Comparison of ENCODE assay signal across 11 cellular contexts in the genomic region with DNA sequence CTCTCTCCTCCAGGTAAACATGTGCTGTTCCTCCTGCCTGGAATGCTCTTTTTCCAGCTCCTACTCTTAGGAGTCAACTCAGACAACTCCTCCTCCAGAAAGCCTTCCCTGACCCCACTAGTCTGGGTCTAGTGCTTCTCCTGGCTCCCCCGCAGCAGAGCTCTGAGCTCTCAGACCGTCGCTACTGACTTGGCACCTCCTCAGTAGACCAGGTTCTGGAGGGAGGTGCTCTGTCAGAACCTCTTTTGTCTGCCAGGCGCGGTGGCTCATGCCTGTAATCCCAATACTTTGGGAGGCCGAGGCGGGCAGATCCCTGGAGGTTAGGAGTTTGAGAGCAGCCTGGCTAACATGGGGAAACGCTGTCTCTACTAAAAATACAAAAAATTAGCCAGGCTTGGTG. TPM values are rescaled to one million over a fixed set of nuclear protein-coding genes. Genes with fewer than 3 reads are reported as not detected.
DNase-seq lines count a peak whose midpoint lies in the region; ATAC-seq and TF ChIP-seq lines count a peak whose summit lies in the region.
"Had no signal": no experiment of that assay in that cellular context is flagged by ENCODE, and none has a peak within 500 bp of the region (broad histone marks: within the 10 kb centered on the region; RNA-seq: fewer than 3 reads in every experiment).

No MANE protein-coding gene starts in this region.

- DNase-seq in activated CD4-positive, alpha-beta memory T cell treated with anti-CD3 and anti-CD28 coated beads, Interleukin-2, amount 10 ng/mL, durations not matched to agents 7 days and 5 days, result no peak
- no peak for DNase-seq in activated CD4-positive, alpha-beta memory T cell treated with anti-CD3 and anti-CD28 coated beads for 36 hours
- DNase-seq in lower lobe of right lung (no peak), hypothalamus (lab: John Stamatoyannopoulos, UW) (no peak), cortex of kidney (lab: John Stamatoyannopoulos, UW) (no peak)
- DNase-seq: ACHN, NCI-H226 had no signal

- H3K27me3 ChIP-seq in lower lobe of right lung (ENCODE audit: low read depth) (no peaks in the 10 kb centered on the region), subcutaneous abdominal adipose tissue (ENCODE audit: control insufficient read depth in 5 of 5, insufficient read depth in 4 of 5, low read length in 5 of 5) (no peaks in the 10 kb centered on the region)

- no peaks in the 10 kb centered on the region for H3K9me3 ChIP-seq in lower lobe of right lung
- H3K9me3 ChIP-seq in subcutaneous abdominal adipose tissue (ENCODE audit: control insufficient read depth in 5 of 5, low read length in 5 of 5), result no peaks in the 10 kb centered on the region

- H3K4me3 ChIP-seq in lower lobe of right lung, result peak overlapping the region; percentile 18
- H3K4me3 ChIP-seq in subcutaneous abdominal adipose tissue (ENCODE audit: low read depth in 1 of 5, low read length in 5 of 5), result no peak overlapping the region

- ATAC-seq in lower lobe of right lung (no peak), GM21723 (IDR thresholded peaks at IDR 0.05; ENCODE audit: unreplicated experiment) (no peak)

- H3K27ac ChIP-seq in angular gyrus (ENCODE audit: low read depth, low read length) (peak overlapping the region; percentile 41), lower lobe of right lung (peak overlapping the region; percentile 20), subcutaneous abdominal adipose tissue (ENCODE audit: low read depth, low read length) (peak overlapping the region; percentile 23)

- peak overlapping the region; percentile 61 for H3K27ac Mint-ChIP-seq in activated CD4-positive, alpha-beta memory T cell treated with anti-CD3 and anti-CD28 coated beads, Interleukin-2, amount 10 ng/mL, durations not matched to agents 7 days and 5 days
- no peak overlapping the region for H3K27ac Mint-ChIP-seq in activated CD4-positive, alpha-beta memory T cell treated with anti-CD3 and anti-CD28 coated beads for 36 hours

- POLR2A ChIA-PET in activated CD4-positive, alpha-beta memory T cell treated with anti-CD3 and anti-CD28 coated beads, Interleukin-2, amount 10 ng/mL, durations not matched to agents 7 days and 5 days (lab: Charles Lee), result interaction anchor here (2.3 kb wide), 1 partner anchor 14 kb away, joined by 11 read pairs; no protein-coding TSS in a partner anchor
- POLR2A ChIA-PET in activated CD4-positive, alpha-beta memory T cell treated with anti-CD3 and anti-CD28 coated beads for 36 hours (lab: Charles Lee), result no interaction called here

- H3K36me3 ChIP-seq in lower lobe of right lung (peaks cover 34% of the 10 kb centered on the region), subcutaneous abdominal adipose tissue (ENCODE audit: control insufficient read depth in 5 of 5, insufficient read depth in 5 of 5, low read length in 5 of 5) (peaks cover 0 to 34% (median 22%) of the 10 kb centered on the region in 5 donors)

- H3K27me3 Mint-ChIP-seq in activated CD4-positive, alpha-beta memory T cell treated with anti-CD3 and anti-CD28 coated beads, Interleukin-2, amount 10 ng/mL, durations not matched to agents 7 days and 5 days, result no peaks in the 10 kb centered on the region
- H3K27me3 Mint-ChIP-seq in activated CD4-positive, alpha-beta memory T cell treated with anti-CD3 and anti-CD28 coated beads for 36 hours, result no peaks in the 10 kb centered on the region

- CTCF ChIA-PET in activated CD4-positive, alpha-beta memory T cell treated with anti-CD3 and anti-CD28 coated beads, Interleukin-2, amount 10 ng/mL, durations not matched to agents 7 days and 5 days (lab: Charles Lee), result interaction anchor here (2.2 kb wide), 1 partner anchor 40 kb away, joined by 6 read pairs; no protein-coding TSS in a partner anchor
- CTCF ChIA-PET in activated CD4-positive, alpha-beta memory T cell treated with anti-CD3 and anti-CD28 coated beads for 36 hours (lab: Charles Lee), result no interaction called here

- H3K4me3 Mint-ChIP-seq in activated CD4-positive, alpha-beta memory T cell treated with anti-CD3 and anti-CD28 coated beads, Interleukin-2, amount 10 ng/mL, durations not matched to agents 7 days and 5 days, result peak overlapping the region; percentile 38
- H3K4me3 Mint-ChIP-seq in activated CD4-positive, alpha-beta memory T cell treated with anti-CD3 and anti-CD28 coated beads for 36 hours, result no peak overlapping the region

- peaks cover 66% of the 10 kb centered on the region for H3K4me1 ChIP-seq in lower lobe of right lung
- peaks cover 23 to 75% (median 58%) of the 10 kb centered on the region in 5 donors for H3K4me1 ChIP-seq in subcutaneous abdominal adipose tissue (ENCODE audit: control insufficient read depth in 5 of 5, insufficient read depth in 5 of 5, low read length in 5 of 5)

- intact Hi-C loops in activated CD4-positive, alpha-beta memory T cell treated with anti-CD3 and anti-CD28 coated beads for 36 hours (cut with micrococcal nuclease), result no loop called here
- intact Hi-C loops in lower lobe of right lung (cut with DNase I), result no loop called here

- TF ChIP-seq CTCF in lower lobe of right lung (IDR thresholded peaks at IDR 0.05), result no peak

- no peaks in the 10 kb centered on the region for H3K9me3 Mint-ChIP-seq in activated CD4-positive, alpha-beta memory T cell treated with anti-CD3 and anti-CD28 coated beads, Interleukin-2, amount 10 ng/mL, durations not matched to agents 7 days and 5 days
- no peaks in the 10 kb centered on the region for H3K9me3 Mint-ChIP-seq in activated CD4-positive, alpha-beta memory T cell treated with anti-CD3 and anti-CD28 coated beads for 36 hours

- H3K9ac ChIP-seq in subcutaneous abdominal adipose tissue (ENCODE audit: low read length in 5 of 5), result peak overlapping the region in 1 of 5 donors; percentile 30

- H3K4me1 Mint-ChIP-seq in activated CD4-positive, alpha-beta memory T cell treated with anti-CD3 and anti-CD28 coated beads, Interleukin-2, amount 10 ng/mL, durations not matched to agents 7 days and 5 days, result peaks cover 64% of the 10 kb centered on the region
- H3K4me1 Mint-ChIP-seq in activated CD4-positive, alpha-beta memory T cell treated with anti-CD3 and anti-CD28 coated beads for 36 hours (ENCODE audit: low read depth), result peaks cover 47% of the 10 kb centered on the region

- H3K36me3 Mint-ChIP-seq in activated CD4-positive, alpha-beta memory T cell treated with anti-CD3 and anti-CD28 coated beads, Interleukin-2, amount 10 ng/mL, durations not matched to agents 7 days and 5 days (ENCODE audit: low read depth), result peaks cover 63% of the 10 kb centered on the region
- peaks cover 13% of the 10 kb centered on the region for H3K36me3 Mint-ChIP-seq in activated CD4-positive, alpha-beta memory T cell treated with anti-CD3 and anti-CD28 coated beads for 36 hours

RNA-seq across cellular contexts. Expression of a gene that starts 3.4 kb away (rescaled TPM):
- total RNA-seq in activated CD4-positive, alpha-beta memory T cell treated with anti-CD3 and anti-CD28 coated beads, Interleukin-2, amount 10 ng/mL, durations not matched to agents 7 days and 5 days, result 10 to 100 TPM; 37.1 to 38.1 TPM
- 10 to 100 TPM; 18.0 to 18.7 TPM for total RNA-seq in activated CD4-positive, alpha-beta memory T cell treated with anti-CD3 and anti-CD28 coated beads for 36 hours
- total RNA-seq in lower lobe of right lung, result 45.5 TPM

RNA-seq across cellular contexts. Expression of a gene that starts 3.6 kb away (rescaled TPM):
- 10 to 100 TPM; 12.7 to 14.8 TPM for total RNA-seq in activated CD4-positive, alpha-beta memory T cell treated with anti-CD3 and anti-CD28 coated beads, Interleukin-2, amount 10 ng/mL, durations not matched to agents 7 days and 5 days
- total RNA-seq in activated CD4-positive, alpha-beta memory T cell treated with anti-CD3 and anti-CD28 coated beads for 36 hours, result 10 to 100 TPM; 15.9 to 18.1 TPM
- total RNA-seq in lower lobe of right lung, result 7.1 TPM

RNA-seq across cellular contexts. Expression of a gene that starts 35.4 kb away (rescaled TPM):
- total RNA-seq in activated CD4-positive, alpha-beta memory T cell treated with anti-CD3 and anti-CD28 coated beads, Interleukin-2, amount 10 ng/mL, durations not matched to agents 7 days and 5 days, result 1 to 10 TPM; 1.1 to 1.4 TPM
- under 1 TPM; 0.34 to 0.88 TPM for total RNA-seq in activated CD4-positive, alpha-beta memory T cell treated with anti-CD3 and anti-CD28 coated beads for 36 hours
- total RNA-seq in lower lobe of right lung, result 39.8 TPM
- total RNA-seq: Daoy had no signal

RNA-seq across cellular contexts. Expression of a gene that starts 55.8 kb away (rescaled TPM):
- total RNA-seq in activated CD4-positive, alpha-beta memory T cell treated with anti-CD3 and anti-CD28 coated beads, Interleukin-2, amount 10 ng/mL, durations not matched to agents 7 days and 5 days, result 10 to 100 TPM; 54.3 to 59.2 TPM
- 10 to 100 TPM; 89.2 to 94.2 TPM for total RNA-seq in activated CD4-positive, alpha-beta memory T cell treated with anti-CD3 and anti-CD28 coated beads for 36 hours
- 32.1 TPM for total RNA-seq in lower lobe of right lung

Comparison
In these comparisons a context has a peak if more than half of its experiments do, and no peak if none do; other contexts are left out.
1. RNA of a gene that starts 35.4 kb away (total RNA-seq): 39.8 TPM in lower lobe of right lung (single experiment); 1.1 to 1.4 TPM in activated CD4-positive, alpha-beta memory T cell treated with anti-CD3 and anti-CD28 coated beads, Interleukin-2, amount 10 ng/mL, durations not matched to agents 7 days and 5 days and 0.34 to 0.88 TPM in activated CD4-positive, alpha-beta memory T cell treated with anti-CD3 and anti-CD28 coated beads for 36 hours; every median in the first group is over 10 times any median in the second.
2. Peak in every context shown above with its lines, with median percentiles within 50 percentile points of each other: H3K27ac ChIP-seq.